8 cellular contexts compared by ENCODE assay signal in the genomic region with DNA sequence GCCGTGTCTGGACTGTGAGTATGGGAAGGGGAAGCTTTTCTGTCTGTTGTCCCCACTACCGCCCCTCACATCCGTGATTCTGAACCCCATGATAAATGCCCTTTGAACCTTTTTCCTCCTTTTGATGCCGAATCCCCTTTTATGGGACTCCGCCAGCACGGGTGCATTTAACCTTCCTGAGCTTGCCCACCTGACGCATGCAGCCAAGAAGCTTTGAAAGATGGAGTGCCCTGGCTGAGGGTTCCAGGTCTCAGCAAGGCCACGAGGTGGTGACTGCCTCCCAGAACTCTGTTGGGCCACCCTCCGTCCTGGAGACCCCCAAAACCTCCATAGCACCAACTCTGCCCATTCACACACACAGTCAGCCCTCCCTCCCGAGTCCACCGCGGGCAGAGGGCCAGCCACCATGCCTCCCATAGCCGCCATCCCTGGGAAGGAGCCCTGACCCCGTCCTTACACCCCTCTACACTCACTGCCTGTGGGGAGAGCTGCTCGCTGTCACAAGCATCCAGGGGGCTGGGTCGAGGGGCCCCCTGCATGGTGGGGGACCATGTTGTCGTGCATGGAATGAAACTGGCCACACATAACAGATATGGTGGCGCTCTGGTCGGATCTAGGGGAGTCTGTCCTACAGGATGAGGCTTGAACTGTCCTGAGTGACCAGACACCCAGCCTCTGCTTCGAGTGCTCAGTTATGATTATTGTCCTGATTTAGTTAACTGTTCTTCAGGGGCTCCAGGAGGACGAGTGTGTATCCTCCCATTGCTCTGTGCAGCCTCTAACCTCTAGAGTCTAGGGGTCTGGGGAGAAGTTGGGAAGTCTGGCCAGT. TPM values are rescaled to one million over a fixed set of nuclear protein-coding genes. Genes with fewer than 3 reads are reported as not detected.
A peak's percentile ranks its signal among the peaks of the same experiment; 100 is the strongest.
DNase-seq lines count a peak whose midpoint lies in the region; ATAC-seq and TF ChIP-seq lines count a peak whose summit lies in the region.

No MANE protein-coding gene starts in this region.

- H3K27ac Mint-ChIP-seq in activated CD4-positive, alpha-beta T cell treated with anti-CD3 and anti-CD28 coated beads for 36 hours = peak overlapping the region; percentile 88
- peak overlapping the region; percentile 92 for H3K27ac Mint-ChIP-seq in activated naive CD8-positive, alpha-beta T cell

- CTCF ChIA-PET in activated CD4-positive, alpha-beta T cell treated with anti-CD3 and anti-CD28 coated beads for 36 hours (lab: Charles Lee) = interaction anchor here (0.6 to 0.8 kb wide), 3 partner anchors 55 to 714 kb away, joined by 3 read pairs; no protein-coding TSS in a partner anchor

- H3K36me3 ChIP-seq in kidney epithelial cell (ENCODE audit: control insufficient read depth, insufficient read depth, low read length) (no peaks in the 10 kb centered on the region), thyroid gland (no peaks in the 10 kb centered on the region)

- ATAC-seq in activated CD4-positive, alpha-beta T cell treated with anti-CD3 and anti-CD28 coated beads for 36 hours = no peak
- ATAC-seq in HG02763 (IDR thresholded peaks at IDR 0.05; ENCODE audit: unreplicated experiment) (no peak), HG03025 (IDR thresholded peaks at IDR 0.05; ENCODE audit: low FRiP score, unreplicated experiment) (no peak)

- peaks cover 25% of the 10 kb centered on the region for H3K4me1 Mint-ChIP-seq in activated CD4-positive, alpha-beta T cell treated with anti-CD3 and anti-CD28 coated beads for 36 hours
- H3K4me1 Mint-ChIP-seq in activated naive CD8-positive, alpha-beta T cell (ENCODE audit: low read depth) = peaks cover 32% of the 10 kb centered on the region

- H3K4me1 ChIP-seq in thyroid gland = peaks cover 30% of the 10 kb centered on the region in 2 donors

- no peaks in the 10 kb centered on the region for H3K27me3 Mint-ChIP-seq in activated CD4-positive, alpha-beta T cell treated with anti-CD3 and anti-CD28 coated beads for 36 hours
- H3K27me3 Mint-ChIP-seq in activated naive CD8-positive, alpha-beta T cell = no peaks in the 10 kb centered on the region

- POLR2A ChIA-PET in activated CD4-positive, alpha-beta T cell treated with anti-CD3 and anti-CD28 coated beads for 36 hours (lab: Charles Lee) = no interaction called here

- H3K9me3 ChIP-seq in thyroid gland = no peaks in the 10 kb centered on the region

- no peak for DNase-seq in activated CD4-positive, alpha-beta T cell treated with anti-CD3 and anti-CD28 coated beads for 36 hours
- DNase-seq in activated CD4-positive, alpha-beta T cell treated with anti-CD3 and anti-CD28 coated beads for 1 hour = no peak
- DNase-seq in kidney epithelial cell (ENCODE audit: low read depth) (no peak), thyroid gland (no peak), OCI-M2 (lab: John Stamatoyannopoulos, UW; ENCODE audit: unreplicated experiment) (no peak)

- intact Hi-C loops in activated CD4-positive, alpha-beta T cell treated with anti-CD3 and anti-CD28 coated beads for 36 hours (cut with DNase I, micrococcal nuclease) = loop anchor here (1.0 to 5.0 kb wide), 6 partner anchors 48 to 763 kb away; a partner anchor contains a TSS
- intact Hi-C loops in thyroid gland (cut with DNase I) = no loop called here

- TF ChIP-seq CTCF in kidney epithelial cell (IDR thresholded peaks at IDR 0.05; ENCODE audit: insufficient read depth, low read length, poor library complexity, severe bottlenecking) (no peak), thyroid gland (IDR thresholded peaks at IDR 0.05) (no peak)

- peaks cover 12% of the 10 kb centered on the region for H3K9me3 Mint-ChIP-seq in activated CD4-positive, alpha-beta T cell treated with anti-CD3 and anti-CD28 coated beads for 36 hours (ENCODE audit: low read depth)
- peaks cover 12% of the 10 kb centered on the region for H3K9me3 Mint-ChIP-seq in activated naive CD8-positive, alpha-beta T cell (ENCODE audit: low read depth)

- H3K27ac ChIP-seq in thyroid gland = peak overlapping the region; percentile 87 to 89 (median 89)

- 76 to 77% methylated on average over 21 of the region's 21 CpGs for WGBS in thyroid gland, 2 donors

- peak overlapping the region; percentile 98 for H3K4me3 Mint-ChIP-seq in activated CD4-positive, alpha-beta T cell treated with anti-CD3 and anti-CD28 coated beads for 36 hours
- H3K4me3 Mint-ChIP-seq in activated naive CD8-positive, alpha-beta T cell = peak overlapping the region; percentile 96

- H3K4me3 ChIP-seq in kidney epithelial cell (ENCODE audit: low read depth, low read length) (peak overlapping the region; percentile 60), thyroid gland (replicated peaks in 1 of 3) (peak overlapping the region; percentile 28 to 73 (median 56))

- peaks cover 40% of the 10 kb centered on the region for H3K36me3 Mint-ChIP-seq in activated CD4-positive, alpha-beta T cell treated with anti-CD3 and anti-CD28 coated beads for 36 hours (ENCODE audit: low read depth)
- H3K36me3 Mint-ChIP-seq in activated naive CD8-positive, alpha-beta T cell = peaks cover 23% of the 10 kb centered on the region

- H3K27me3 ChIP-seq in kidney epithelial cell (ENCODE audit: control insufficient read depth, insufficient read depth, low read length) (no peaks in the 10 kb centered on the region), thyroid gland (no peaks in the 10 kb centered on the region)

- no peak for TF ChIP-seq POLR2A in thyroid gland (IDR thresholded peaks at IDR 0.05)

RNA-seq across cellular contexts. Expression of a gene that starts 0.8 kb away (rescaled TPM):
- total RNA-seq in activated CD4-positive, alpha-beta T cell treated with anti-CD3 and anti-CD28 coated beads for 36 hours = 10 to 100 TPM; 63.5 to 78.5 TPM
- 371 and 403 TPM in 2 replicates for total RNA-seq in kidney epithelial cell
- total RNA-seq in thyroid gland = 100 to 1,000 TPM in 3 of 4 donors, 10 to 100 TPM in 1; 92.6 to 216 (median 138) TPM

RNA-seq across cellular contexts. Expression of a gene that starts 0.9 kb away (rescaled TPM):
- 10 to 100 TPM; 24.1 to 25.3 TPM for total RNA-seq in activated CD4-positive, alpha-beta T cell treated with anti-CD3 and anti-CD28 coated beads for 36 hours
- total RNA-seq in kidney epithelial cell = 30.0 and 50.4 TPM in 2 replicates
- total RNA-seq in thyroid gland = 10 to 100 TPM; 19.5 to 34.5 (median 25.6) TPM
